Comparison of ENCODE assay signal across 1 cellular context in genomic region chr2:46339676-46340459, GRCh38.
TF ChIP-seq lines count a peak whose summit lies in the region.

No MANE protein-coding gene starts in this region.

TF ChIP-seq in K562, 482 proteins besides CTCF, POLR2A, EP300 and RAD21 (continued from another document and continues in another):
- TF ChIP-seq, protein P1, sequence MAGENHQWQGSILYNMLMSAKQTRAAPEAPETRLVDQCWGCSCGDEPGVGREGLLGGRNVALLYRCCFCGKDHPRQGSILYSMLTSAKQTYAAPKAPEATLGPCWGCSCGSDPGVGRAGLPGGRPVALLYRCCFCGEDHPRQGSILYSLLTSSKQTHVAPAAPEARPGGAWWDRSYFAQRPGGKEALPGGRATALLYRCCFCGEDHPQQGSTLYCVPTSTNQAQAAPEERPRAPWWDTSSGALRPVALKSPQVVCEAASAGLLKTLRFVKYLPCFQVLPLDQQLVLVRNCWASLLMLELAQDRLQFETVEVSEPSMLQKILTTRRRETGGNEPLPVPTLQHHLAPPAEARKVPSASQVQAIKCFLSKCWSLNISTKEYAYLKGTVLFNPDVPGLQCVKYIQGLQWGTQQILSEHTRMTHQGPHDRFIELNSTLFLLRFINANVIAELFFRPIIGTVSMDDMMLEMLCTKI (IDR thresholded peaks at IDR 0.05; ENCODE audit: partially characterized antibody): no peak
- TF ChIP-seq NR4A1 (CRISPR knock-in tag; IDR thresholded peaks at IDR 0.05) (peak; percentile 76; the same call in 1 of the 2 replicates), NR4A1 (tag; IDR thresholded peaks at IDR 0.05) (peak; percentile 87; the same call in 1 of the 2 replicates), NFRKB (IDR thresholded peaks at IDR 0.05; ENCODE audit: low read depth) (0 out of 2 replicates have a peak, but pooled peaks have one; percentile 35), ILK (tag; IDR thresholded peaks at IDR 0.05; ENCODE audit: borderline replicate concordance, low read depth) (0 out of 2 replicates have a peak, but pooled peaks have one; percentile 19), PCBP1 (IDR thresholded peaks at IDR 0.05; ENCODE audit: low read depth, low read length, poor library complexity, severe bottlenecking) (no peak), NFYB (IDR thresholded peaks at IDR 0.05; ENCODE audit: extremely low read depth, insufficient read length) (no peak), CBX1 (IDR thresholded peaks at IDR 0.05; ENCODE audit: low read depth) (peak; percentile 64; the same call in 1 of the 2 replicates), RREB1 (CRISPR knock-in tag; IDR thresholded peaks at IDR 0.05) (0 out of 2 replicates have a peak, but pooled peaks have one; percentile 39), ZNF274 (IDR thresholded peaks at IDR 0.05; ENCODE audit: borderline replicate concordance, low read depth, low read length) (no peak), CBFA2T3 (IDR thresholded peaks at IDR 0.05) (peak; percentile 98), AFF1 (IDR thresholded peaks at IDR 0.05; ENCODE audit: low read depth in 1 of 2, partially characterized antibody in 2 of 2) (peak; percentile 53 to 95), ZNF655 (CRISPR knock-in tag; IDR thresholded peaks at IDR 0.05) (no peak), HDGF (IDR thresholded peaks at IDR 0.05) (no peak), ZNF23 (CRISPR knock-in tag; IDR thresholded peaks at IDR 0.05) (no peak), CCAR2 (IDR thresholded peaks at IDR 0.05; ENCODE audit: low read depth, low read length) (no peak), ZNF583 (CRISPR knock-in tag; IDR thresholded peaks at IDR 0.05) (peak; percentile 88), ZNF707 (CRISPR knock-in tag; conservative IDR thresholded peaks at IDR 0.05) (0 out of 2 replicates have a peak, but pooled peaks have one; percentile 5), CBX8 (IDR thresholded peaks at IDR 0.05; ENCODE audit: borderline replicate concordance, extremely low read depth, low read depth, low read length, poor library complexity, severe bottlenecking) (no peak), SNRNP70 (optimal IDR thresholded peaks at IDR 0.05; ENCODE audit: low read depth, low read length) (no peak), KHSRP (IDR thresholded peaks at IDR 0.05) (peak; percentile 34; the same call in 1 of the 2 replicates), ZFX (CRISPR knock-in tag; IDR thresholded peaks at IDR 0.05) (peak; percentile 70), DPF2 (IDR thresholded peaks at IDR 0.05) (peak; percentile 98), NFE2 (IDR thresholded peaks at IDR 0.05; ENCODE audit: low read depth) (peak; percentile 75), CLOCK (CRISPR knock-in tag; IDR thresholded peaks at IDR 0.05; ENCODE audit: borderline replicate concordance) (peak; percentile 84; the same call in 1 of the 2 replicates)
- TF ChIP-seq, protein P2, sequence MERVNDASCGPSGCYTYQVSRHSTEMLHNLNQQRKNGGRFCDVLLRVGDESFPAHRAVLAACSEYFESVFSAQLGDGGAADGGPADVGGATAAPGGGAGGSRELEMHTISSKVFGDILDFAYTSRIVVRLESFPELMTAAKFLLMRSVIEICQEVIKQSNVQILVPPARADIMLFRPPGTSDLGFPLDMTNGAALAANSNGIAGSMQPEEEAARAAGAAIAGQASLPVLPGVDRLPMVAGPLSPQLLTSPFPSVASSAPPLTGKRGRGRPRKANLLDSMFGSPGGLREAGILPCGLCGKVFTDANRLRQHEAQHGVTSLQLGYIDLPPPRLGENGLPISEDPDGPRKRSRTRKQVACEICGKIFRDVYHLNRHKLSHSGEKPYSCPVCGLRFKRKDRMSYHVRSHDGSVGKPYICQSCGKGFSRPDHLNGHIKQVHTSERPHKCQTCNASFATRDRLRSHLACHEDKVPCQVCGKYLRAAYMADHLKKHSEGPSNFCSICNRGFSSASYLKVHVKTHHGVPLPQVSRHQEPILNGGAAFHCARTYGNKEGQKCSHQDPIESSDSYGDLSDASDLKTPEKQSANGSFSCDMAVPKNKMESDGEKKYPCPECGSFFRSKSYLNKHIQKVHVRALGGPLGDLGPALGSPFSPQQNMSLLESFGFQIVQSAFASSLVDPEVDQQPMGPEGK (CRISPR knock-in tag; IDR thresholded peaks at IDR 0.05; ENCODE audit: borderline replicate concordance): no peak
- TF ChIP-seq, protein P3, sequence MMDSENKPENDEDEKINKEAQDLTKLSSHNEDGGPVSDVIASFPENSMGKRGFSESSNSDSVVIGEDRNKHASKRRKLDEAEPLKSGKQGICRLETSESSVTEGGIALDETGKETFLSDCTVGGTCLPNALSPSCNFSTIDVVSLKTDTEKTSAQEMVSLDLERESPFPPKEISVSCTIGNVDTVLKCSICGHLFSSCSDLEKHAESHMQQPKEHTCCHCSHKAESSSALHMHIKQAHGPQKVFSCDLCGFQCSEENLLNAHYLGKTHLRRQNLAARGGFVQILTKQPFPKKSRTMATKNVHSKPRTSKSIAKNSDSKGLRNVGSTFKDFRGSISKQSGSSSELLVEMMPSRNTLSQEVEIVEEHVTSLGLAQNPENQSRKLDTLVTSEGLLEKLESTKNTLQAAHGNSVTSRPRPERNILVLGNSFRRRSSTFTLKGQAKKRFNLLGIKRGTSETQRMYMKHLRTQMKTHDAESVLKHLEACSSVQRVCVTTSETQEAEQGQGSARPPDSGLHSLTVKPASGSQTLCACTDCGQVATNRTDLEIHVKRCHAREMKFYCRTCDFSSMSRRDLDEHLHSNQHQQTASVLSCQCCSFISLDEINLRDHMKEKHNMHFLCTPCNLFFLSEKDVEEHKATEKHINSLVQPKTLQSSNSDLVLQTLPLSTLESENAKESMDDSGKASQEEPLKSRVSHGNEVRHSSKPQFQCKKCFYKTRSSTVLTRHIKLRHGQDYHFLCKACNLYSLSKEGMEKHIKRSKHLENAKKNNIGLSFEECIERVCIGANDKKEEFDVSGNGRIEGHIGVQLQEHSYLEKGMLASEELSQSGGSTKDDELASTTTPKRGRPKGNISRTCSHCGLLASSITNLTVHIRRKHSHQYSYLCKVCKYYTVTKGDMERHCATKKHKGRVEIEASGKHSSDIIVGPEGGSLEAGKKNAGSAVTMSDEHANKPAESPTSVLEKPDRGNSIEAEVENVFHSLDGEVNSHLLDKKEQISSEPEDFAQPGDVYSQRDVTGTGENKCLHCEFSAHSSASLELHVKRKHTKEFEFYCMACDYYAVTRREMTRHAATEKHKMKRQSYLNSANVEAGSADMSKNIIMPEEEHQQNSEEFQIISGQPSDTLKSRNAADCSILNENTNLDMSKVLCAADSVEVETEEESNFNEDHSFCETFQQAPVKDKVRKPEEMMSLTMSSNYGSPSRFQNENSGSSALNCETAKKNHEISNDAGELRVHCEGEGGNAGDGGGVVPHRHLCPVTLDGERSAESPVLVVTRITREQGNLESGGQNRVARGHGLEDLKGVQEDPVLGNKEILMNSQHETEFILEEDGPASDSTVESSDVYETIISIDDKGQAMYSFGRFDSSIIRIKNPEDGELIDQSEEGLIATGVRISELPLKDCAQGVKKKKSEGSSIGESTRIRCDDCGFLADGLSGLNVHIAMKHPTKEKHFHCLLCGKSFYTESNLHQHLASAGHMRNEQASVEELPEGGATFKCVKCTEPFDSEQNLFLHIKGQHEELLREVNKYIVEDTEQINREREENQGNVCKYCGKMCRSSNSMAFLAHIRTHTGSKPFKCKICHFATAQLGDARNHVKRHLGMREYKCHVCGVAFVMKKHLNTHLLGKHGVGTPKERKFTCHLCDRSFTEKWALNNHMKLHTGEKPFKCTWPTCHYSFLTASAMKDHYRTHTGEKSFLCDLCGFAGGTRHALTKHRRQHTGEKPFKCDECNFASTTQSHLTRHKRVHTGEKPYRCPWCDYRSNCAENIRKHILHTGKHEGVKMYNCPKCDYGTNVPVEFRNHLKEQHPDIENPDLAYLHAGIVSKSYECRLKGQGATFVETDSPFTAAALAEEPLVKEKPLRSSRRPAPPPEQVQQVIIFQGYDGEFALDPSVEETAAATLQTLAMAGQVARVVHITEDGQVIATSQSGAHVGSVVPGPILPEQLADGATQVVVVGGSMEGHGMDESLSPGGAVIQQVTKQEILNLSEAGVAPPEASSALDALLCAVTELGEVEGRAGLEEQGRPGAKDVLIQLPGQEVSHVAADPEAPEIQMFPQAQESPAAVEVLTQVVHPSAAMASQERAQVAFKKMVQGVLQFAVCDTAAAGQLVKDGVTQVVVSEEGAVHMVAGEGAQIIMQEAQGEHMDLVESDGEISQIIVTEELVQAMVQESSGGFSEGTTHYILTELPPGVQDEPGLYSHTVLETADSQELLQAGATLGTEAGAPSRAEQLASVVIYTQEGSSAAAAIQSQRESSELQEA (IDR thresholded peaks at IDR 0.05; ENCODE audit: low read depth): no peak
